ENCODE assay signal across 8 cellular contexts in genomic region chr16:88039591-88039990, GRCh38.
"Had no signal": no experiment of that assay in that cellular context is flagged by ENCODE, and none has a peak within 500 bp of the region (broad histone marks: within the 10 kb centered on the region; RNA-seq: fewer than 3 reads in every experiment).

No MANE protein-coding gene starts in this region.

- H2AFZ ChIP-seq: GM23248 had no signal

- H3K27ac ChIP-seq: GM23248, HL-60 had no signal

- DNase-seq: GM23248, GOT3, H7, HCEC 1CT, IMR-90, KG1 had no signal

- H3K9ac ChIP-seq: GM23248 had no signal

- H3K4me3 ChIP-seq: GM23248, K562 had no signal

- ATAC-seq: K562 had no signal
